In the genomic region with DNA sequence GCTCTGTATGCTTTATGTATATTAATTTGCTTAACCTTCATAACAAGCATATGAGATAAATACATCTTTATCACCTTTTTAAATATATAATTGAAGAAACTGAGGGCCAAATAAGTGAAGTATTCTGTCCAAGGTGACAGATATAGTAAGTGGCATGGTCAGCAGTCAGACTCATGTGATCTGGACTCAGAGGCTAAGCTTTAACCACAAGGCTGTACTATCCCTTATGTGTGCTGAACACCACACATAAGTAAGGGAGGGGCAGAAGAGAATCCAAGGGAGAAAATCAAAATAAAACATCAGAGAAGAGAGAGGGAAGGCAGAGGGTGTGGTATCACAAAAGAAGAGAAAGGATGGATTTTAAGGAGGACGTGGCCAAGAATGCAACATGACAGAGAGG, we compare ENCODE assay signal across 23 cellular contexts.
"Had no signal": no experiment of that assay in that cellular context is flagged by ENCODE, and none has a peak within 500 bp of the region (broad histone marks: within the 10 kb centered on the region; RNA-seq: fewer than 3 reads in every experiment).

No MANE protein-coding gene starts in this region.

- H3K9me3 ChIP-seq: MG63, SJCRH30 had no signal

- H3K4me1 ChIP-seq: SJCRH30 had no signal

- H3K27ac ChIP-seq: RWPE1, SJCRH30 had no signal

- H3K27me3 ChIP-seq: MG63, SJCRH30 had no signal

- ATAC-seq: HepG2, Panc1, PC-3, Right ventricle myocardium inferior, SK-N-SH treated with all-trans-retinoic acid at 6 μM for 48 hours had no signal

- H3K4me3 ChIP-seq: MG63, SJCRH30 had no signal

- DNase-seq: Karpas-422; KG1; MG63; NCI-H1092 treated with DMSO at 0.1 percent for 48 hours; NCI-H1436; NCI-H187; NCI-H2029; NCI-H2081 treated with DMSO at 0.1 percent for 48 hours; NCI-H2171 treated with DMSO at 0.1 percent for 48 hours; NCI-H345; NCI-H446 treated with DMSO at 0.1 percent for 48 hours; NCI-H510A treated with DMSO at 0.1 percent for 48 hours; NCI-H526; NCI-H748 treated with DMSO at 0.1 percent for 48 hours; NK-92 treated with Interleukin-12 subunit alpha and Interleukin-12 subunit beta, amount 100 ng/mL, for 24 hours; PC-3; SHP77 treated with DMSO at 0.1 percent for 48 hours; SJCRH30 had no signal

- H3K36me3 ChIP-seq: MG63, SJCRH30 had no signal
